Comparison of ENCODE assay signal across 25 cellular contexts in genomic region chr4:65834707-65835106, GRCh38.
"Had no signal": no experiment of that assay in that cellular context is flagged by ENCODE, and none has a peak within 500 bp of the region (broad histone marks: within the 10 kb centered on the region; RNA-seq: fewer than 3 reads in every experiment).

No MANE protein-coding gene starts in this region.

- ATAC-seq: gastrocnemius medialis, heart right ventricle, left cardiac atrium, left lung, left ventricle myocardium superior, lower lobe of right lung, mucosa of descending colon had no signal

- H3K27me3 ChIP-seq: dorsolateral prefrontal cortex, esophagus squamous epithelium, gastrocnemius medialis, heart right ventricle, left lung had no signal

- FAIRE-seq: colon, kidney had no signal

- H3K27ac ChIP-seq: coronary artery, dorsolateral prefrontal cortex, esophagus squamous epithelium, gastrocnemius medialis, heart right ventricle, left lung, lower lobe of right lung had no signal

- H3K36me3 ChIP-seq: esophagus squamous epithelium, gastrocnemius medialis, heart right ventricle, left lung, lower lobe of right lung had no signal

- DNase-seq: dermis blood vessel endothelial cell; dorsolateral prefrontal cortex; effector CD4-positive, alpha-beta T cell; effector memory CD4-positive, alpha-beta T cell; esophagus squamous epithelium; foreskin fibroblast; foreskin melanocyte; gastrocnemius medialis; glutamatergic neuron; head of caudate nucleus; heart right ventricle; hippocampal formation; immature natural killer cell; islet precursor cell; kidney; kidney glomerular epithelial cell; left cardiac atrium; left lung; left ventricle myocardium superior; lower lobe of right lung; mesenchymal stem cell; mucosa of descending colon; naive B cell had no signal

- H3K9me3 ChIP-seq: esophagus squamous epithelium, gastrocnemius medialis, heart right ventricle, left lung, lower lobe of right lung, mucosa of descending colon had no signal

- H3K4me3 ChIP-seq: coronary artery, dorsolateral prefrontal cortex, esophagus squamous epithelium, gastrocnemius medialis, heart right ventricle, left lung, lower lobe of right lung, mucosa of descending colon had no signal

- H3K4me1 ChIP-seq: esophagus squamous epithelium, gastrocnemius medialis, heart right ventricle, left lung, lower lobe of right lung had no signal
